In genomic region chr6:83071023-83071422, GRCh38 we compare ENCODE assay signal across 8 cellular contexts.
DNase-seq lines count a peak whose midpoint lies in the region; ATAC-seq and TF ChIP-seq lines count a peak whose summit lies in the region.

No MANE protein-coding gene starts in this region.

- peak; percentile 81 for DNase-seq in NAMALWA (ENCODE audit: low spot score)
- DNase-seq in iris pigment epithelial cell (ENCODE audit: low read depth) = peak; percentile 14
- no peak for DNase-seq in foreskin fibroblast
- no peak for DNase-seq in NCI-H2029 treated with DMSO at 0.1 percent for 48 hours (lab: John Stamatoyannopoulos, UW)
- no peak for DNase-seq in NCI-H128 (lab: John Stamatoyannopoulos, UW; ENCODE audit: unreplicated experiment)
- DNase-seq in activated CD4-positive, alpha-beta T cell treated with anti-CD3 and anti-CD28 coated beads, Interleukin-2, amount 50 U/mL, for 1 hour = no peak

- no peak for TF ChIP-seq POLR2A in GM18505 (IDR thresholded peaks at IDR 0.05; ENCODE audit: borderline replicate concordance, extremely low read depth, insufficient read depth, insufficient read length)

- no peak overlapping the region for H3K4me3 ChIP-seq in foreskin fibroblast (ENCODE audit: low read depth in 1 of 2, low read length in 2 of 2)

- no peak for TF ChIP-seq CTCF in foreskin fibroblast (IDR thresholded peaks at IDR 0.05; ENCODE audit: low read depth, low read length)

- peak; percentile 44 for ATAC-seq in GM18505 (IDR thresholded peaks at IDR 0.05; ENCODE audit: unreplicated experiment)
- ATAC-seq in HG02623 (IDR thresholded peaks at IDR 0.05; ENCODE audit: unreplicated experiment) = peak; percentile 46

Comparison
In these comparisons a context has a peak if more than half of its experiments do, and no peak if none do; other contexts are left out.
1. DNase-seq: peak in NAMALWA (single experiment) and iris pigment epithelial cell (single experiment); none in foreskin fibroblast (0 of 2), NCI-H2029 treated with DMSO at 0.1 percent for 48 hours (single experiment), NCI-H128 (single experiment) and activated CD4-positive, alpha-beta T cell treated with anti-CD3 and anti-CD28 coated beads, Interleukin-2, amount 50 U/mL, for 1 hour (single experiment).